ENCODE assay signal across 9 cellular contexts in genomic region chr13:32314271-32314967, GRCh38. TPM values are rescaled to one million over a fixed set of nuclear protein-coding genes. Genes with fewer than 3 reads are reported as not detected.
DNase-seq lines count a peak whose midpoint lies in the region; ATAC-seq, FAIRE-seq and TF ChIP-seq lines count a peak whose summit lies in the region.
"Had no signal": no experiment of that assay in that cellular context is flagged by ENCODE, and none has a peak within 500 bp of the region (broad histone marks: within the 10 kb centered on the region; RNA-seq: fewer than 3 reads in every experiment).

No MANE protein-coding gene starts in this region.

- H3K27ac ChIP-seq in left ventricle myocardium inferior (replicated peaks), result peak overlapping the region; percentile 96

- H3K27me3 ChIP-seq in left ventricle myocardium inferior (ENCODE audit: low read depth), result no peaks in the 10 kb centered on the region
- H3K27me3 ChIP-seq in skeletal muscle satellite cell (ENCODE audit: control insufficient read depth, insufficient read depth, low read length), result no peaks in the 10 kb centered on the region

- no peaks in the 10 kb centered on the region for H3K27me3 Mint-ChIP-seq in activated B cell treated with CpG ODN at 0.5 μM for 24 hours

- no peak for ATAC-seq in activated B cell treated with CpG ODN at 0.5 μM for 24 hours (ENCODE audit: low read depth)
- ATAC-seq in GM19023 (IDR thresholded peaks at IDR 0.05; ENCODE audit: unreplicated experiment), result no peak
- ATAC-seq in GM18520 (IDR thresholded peaks at IDR 0.05; ENCODE audit: unreplicated experiment), result no peak

- H3K36me3 ChIP-seq in left ventricle myocardium inferior (no peaks in the 10 kb centered on the region), skeletal muscle satellite cell (ENCODE audit: insufficient read depth, low read length) (no peaks in the 10 kb centered on the region)

- intact Hi-C loops in activated B cell treated with CpG ODN at 0.5 μM for 24 hours (cut with micrococcal nuclease) (loop anchor here (2.0 to 10.0 kb wide), 4 partner anchors 348 to 1120 kb away; partner anchors contain the start of gene B3GLCT), left ventricle myocardium inferior (cut with micrococcal nuclease) (loop anchor here (10.0 kb wide), 1 partner anchor 300 kb away; no protein-coding TSS in a partner anchor)

- peaks cover 23% of the 10 kb centered on the region for H3K4me1 Mint-ChIP-seq in activated B cell treated with CpG ODN at 0.5 μM for 24 hours

- DNase-seq in GM12891 (ENCODE audit: insufficient read length, low spot score) (no peak), activated B cell treated with CpG ODN at 0.5 μM for 24 hours (no peak), left ventricle myocardium inferior (peak; percentile 64), DMS 273 (lab: John Stamatoyannopoulos, UW; ENCODE audit: unreplicated experiment) (no peak)
- DNase-seq in activated effector memory CD4-positive, alpha-beta T cell treated with Interleukin-2 at 50 U/mL for 16 hours, result no peak

- peak; percentile 82 for FAIRE-seq in GM12891 (lab: Jason Lieb, UNC)

- no peak for TF ChIP-seq POLR2A in GM12891 (IDR thresholded peaks at IDR 0.05; ENCODE audit: low read depth, low read length)

- H3K4me1 ChIP-seq in left ventricle myocardium inferior, result peaks cover 19% of the 10 kb centered on the region
- H3K4me1 ChIP-seq in skeletal muscle satellite cell (ENCODE audit: control insufficient read depth, insufficient read depth, low read length), result peaks cover 20% of the 10 kb centered on the region

- H3K27ac Mint-ChIP-seq in activated B cell treated with CpG ODN at 0.5 μM for 24 hours, result peak overlapping the region; percentile 100

- H3K36me3 Mint-ChIP-seq in activated B cell treated with CpG ODN at 0.5 μM for 24 hours (ENCODE audit: low read depth), result peaks cover 11% of the 10 kb centered on the region

- H3K9me3 ChIP-seq in left ventricle myocardium inferior (replicated peaks) (no peaks in the 10 kb centered on the region), skeletal muscle satellite cell (replicated peaks; ENCODE audit: low read length) (no peaks in the 10 kb centered on the region)

- POLR2A ChIA-PET in activated B cell treated with CpG ODN at 0.5 μM for 24 hours (lab: Charles Lee), result interaction anchor here (0.6 to 3.8 kb wide), 21 partner anchors 8 to 1229 kb away, joined by 3 to 64 read pairs (median 6); partner anchors contain the start of genes FRY, N4BP2L1, N4BP2L2 and PDS5B

- CTCF ChIA-PET in activated B cell treated with CpG ODN at 0.5 μM for 24 hours (lab: Charles Lee), result interaction anchor here (0.7 to 4.1 kb wide), 8 partner anchors 9 to 1229 kb away, joined by 3 to 17 read pairs (median 3); partner anchors contain the start of genes N4BP2L1 and PDS5B

- H3K4me3 Mint-ChIP-seq in activated B cell treated with CpG ODN at 0.5 μM for 24 hours, result peak overlapping the region; percentile 94

- TF ChIP-seq CTCF in activated B cell treated with CpG ODN at 0.5 μM for 24 hours (IDR thresholded peaks at IDR 0.05) (no peak), left ventricle myocardium inferior (IDR thresholded peaks at IDR 0.05; ENCODE audit: borderline replicate concordance) (no peak)

- H3K9me3 Mint-ChIP-seq in activated B cell treated with CpG ODN at 0.5 μM for 24 hours, result no peaks in the 10 kb centered on the region

- peak overlapping the region; percentile 94 for H3K9ac ChIP-seq in skeletal muscle satellite cell (ENCODE audit: low read depth, low read length)

- H3K4me3 ChIP-seq in left ventricle myocardium inferior, result peak overlapping the region; percentile 93
- H3K4me3 ChIP-seq in skeletal muscle satellite cell (ENCODE audit: low read length), result peak overlapping the region; percentile 79

- peak overlapping the region; percentile 94 for H3K4me2 ChIP-seq in skeletal muscle satellite cell (ENCODE audit: low read length)

TF ChIP-seq in GM12891, 5 proteins besides CTCF, POLR2A, EP300 and RAD21:
- TF ChIP-seq POLR2AphosphoS5 (IDR thresholded peaks at IDR 0.05; ENCODE audit: low read depth, low read length), result no peak
- TF ChIP-seq PAX5 (IDR thresholded peaks at IDR 0.05; ENCODE audit: insufficient read depth, low read length, severe bottlenecking), result no peak
- no peak for TF ChIP-seq POU2F2 (IDR thresholded peaks at IDR 0.05; ENCODE audit: low read depth, low read length)
- TF ChIP-seq SPI1 (IDR thresholded peaks at IDR 0.05; ENCODE audit: low read depth, low read length), result no peak
- no peak for TF ChIP-seq TAF1 (IDR thresholded peaks at IDR 0.05; ENCODE audit: low read depth, low read length)

RNA-seq across cellular contexts. Expression of gene ZAR1L, which starts 0.7 kb away (rescaled TPM):
- polyA plus RNA-seq in GM12891 (2012; ENCODE audit: low read depth, missing spikeins), result not detected
- total RNA-seq in activated B cell treated with CpG ODN at 0.5 μM for 24 hours (not detected in 2 replicates), left ventricle myocardium inferior (not detected)
- total RNA-seq in skeletal muscle satellite cell (2012; rRNA removed), result 0.22 TPM in 1 of 2 replicates, not detected in the other
- total RNA-seq: LHCN-M2 had no signal

RNA-seq across cellular contexts. Expression of gene BRCA2, which starts 0.9 kb away (rescaled TPM):
- polyA plus RNA-seq in GM12891 (2012; ENCODE audit: low read depth, missing spikeins), result 6.7 TPM
- total RNA-seq in activated B cell treated with CpG ODN at 0.5 μM for 24 hours, result 4.5 and 6.6 TPM in 2 replicates
- 0.38 TPM for total RNA-seq in left ventricle myocardium inferior
- total RNA-seq in skeletal muscle satellite cell (2012; rRNA removed), result 11.8 and 13.9 TPM in 2 replicates
